8 cellular contexts compared by ENCODE assay signal in the genomic region with DNA sequence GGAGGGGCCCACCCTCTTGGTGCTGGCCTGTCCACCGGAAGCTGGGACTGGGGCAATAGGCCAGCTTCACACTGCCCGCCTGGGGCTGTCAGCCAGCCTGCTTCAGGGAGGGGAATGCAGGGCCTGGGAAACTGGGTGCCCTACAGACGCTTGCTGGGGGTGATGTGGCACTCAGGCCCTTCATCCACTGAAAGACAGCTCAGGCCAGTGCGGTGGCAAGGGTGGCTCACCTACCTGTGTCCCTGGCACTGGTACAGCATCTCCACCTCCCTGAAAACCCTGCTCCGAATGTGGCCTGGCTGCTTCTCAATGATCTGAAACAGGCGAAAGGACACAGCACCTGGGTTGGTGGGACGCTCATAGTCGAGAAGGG. TPM values are rescaled to one million over a fixed set of nuclear protein-coding genes. Genes with fewer than 3 reads are reported as not detected.
DNase-seq lines count a peak whose midpoint lies in the region; ATAC-seq, FAIRE-seq and TF ChIP-seq lines count a peak whose summit lies in the region.

No MANE protein-coding gene starts in this region.

- peaks cover 9% of the 10 kb centered on the region for H3K4me1 ChIP-seq in HEK293 (ENCODE audit: control insufficient read depth, insufficient read depth, low read length)
- H3K4me1 ChIP-seq in keratinocyte (ENCODE audit: control insufficient read depth, extremely low read depth, insufficient read depth, low read length), result peaks cover 28% of the 10 kb centered on the region

- H3K9ac ChIP-seq in keratinocyte (ENCODE audit: control insufficient read depth, extremely low read depth, insufficient read depth, low read length), result no peak overlapping the region

- H3K4me2 ChIP-seq in keratinocyte (ENCODE audit: control insufficient read depth, extremely low read depth, insufficient read depth, low read depth, low read length), result no peak overlapping the region

- H3K27ac ChIP-seq in HEK293 (ENCODE audit: extremely low read depth, low read depth, low read length) (no peak overlapping the region), keratinocyte (ENCODE audit: control insufficient read depth, insufficient read depth, low read length) (peak overlapping the region; percentile 79)

- peaks cover 4% of the 10 kb centered on the region for H3K4me1 Mint-ChIP-seq in activated T-helper 1 cell treated with anti-CD3 and anti-CD28 coated beads, Interleukin-12 subunit alpha, Interleukin-12 subunit beta, Interleukin-2, Interleukin-4 antibody, amounts not matched to agents 30 ng/mL and 10 ng/mL and 1 ng/mL, durations not matched to agents 14 hours and 24 hours and 36 hours (ENCODE audit: low read depth)
- peaks cover 43 to 89% of the 10 kb centered on the region in 2 donors for H3K4me1 Mint-ChIP-seq in stimulated activated naive B cell treated with anti-CD40 and anti-IgM and Interleukin-4, amounts not matched to agents 10 μg/mL and 1 μg/mL and 100 μg/mL, for 72 hours

- H2AFZ ChIP-seq in keratinocyte (ENCODE audit: control insufficient read depth, low read length), result no peak overlapping the region

- FAIRE-seq in keratinocyte (lab: Jason Lieb, UNC), result no peak

- POLR2A ChIA-PET in HEK293 (lab: Yijun Ruan, JAX), result interaction anchor here (0.6 to 0.8 kb wide), 3 partner anchors 9 to 27 kb away, joined by 3 to 11 read pairs (median 5); no protein-coding TSS in a partner anchor

- in situ Hi-C loops in KBM-7 (cut with MboI; ENCODE audit: low pct_unique_long_range_greater_than_20kb, low sequenced_read_pairs), result no loop called here

- H4K20me1 ChIP-seq in keratinocyte (ENCODE audit: control insufficient read depth, extremely low read depth, insufficient read depth, low read length), result peaks cover 10% of the 10 kb centered on the region

- H3K4me3 ChIP-seq in HEK293 (ENCODE audit: low read depth, low read length) (no peak overlapping the region), keratinocyte (ENCODE audit: control insufficient read depth in 2 of 3, extremely low read depth in 1 of 3, insufficient read depth in 2 of 3, low read depth in 1 of 3, low read length in 3 of 3) (no peak overlapping the region)

- H3K27me3 Mint-ChIP-seq in activated T-helper 1 cell treated with anti-CD3 and anti-CD28 coated beads, Interleukin-12 subunit alpha, Interleukin-12 subunit beta, Interleukin-2, Interleukin-4 antibody, amounts not matched to agents 30 ng/mL and 10 ng/mL and 1 ng/mL, durations not matched to agents 14 hours and 24 hours and 36 hours (ENCODE audit: insufficient read depth), result no peaks in the 10 kb centered on the region
- H3K27me3 Mint-ChIP-seq in stimulated activated naive B cell treated with anti-CD40 and anti-IgM and Interleukin-4, amounts not matched to agents 10 μg/mL and 1 μg/mL and 100 μg/mL, for 72 hours, result no peaks in the 10 kb centered on the region

- CTCF ChIA-PET in HEK293 (lab: Yijun Ruan, JAX), result interaction anchor here (0.5 to 1.6 kb wide), 2 partner anchors 8 to 51 kb away, joined by 3 to 6 read pairs; no protein-coding TSS in a partner anchor

- peak overlapping the region; percentile 78 for H3K4me3 Mint-ChIP-seq in activated T-helper 1 cell treated with anti-CD3 and anti-CD28 coated beads, Interleukin-12 subunit alpha, Interleukin-12 subunit beta, Interleukin-2, Interleukin-4 antibody, amounts not matched to agents 30 ng/mL and 10 ng/mL and 1 ng/mL, durations not matched to agents 14 hours and 24 hours and 36 hours
- H3K4me3 Mint-ChIP-seq in stimulated activated naive B cell treated with anti-CD40 and anti-IgM and Interleukin-4, amounts not matched to agents 10 μg/mL and 1 μg/mL and 100 μg/mL, for 72 hours, result peak overlapping the region; percentile 80 to 82

- intact Hi-C loops in activated T-helper 1 cell treated with anti-CD3 and anti-CD28 coated beads, Interleukin-12 subunit alpha, Interleukin-12 subunit beta, Interleukin-2, Interleukin-4 antibody, amounts not matched to agents 30 ng/mL and 10 ng/mL and 1 ng/mL, durations not matched to agents 14 hours and 24 hours and 36 hours (cut with micrococcal nuclease), result loop anchor here (5.0 kb wide), 1 partner anchor 109 kb away; the partner anchor contains the start of gene AP3D1

- H3K9me1 ChIP-seq in keratinocyte (ENCODE audit: control insufficient read depth, extremely low read depth, insufficient read depth, low read length), result no peaks in the 10 kb centered on the region

- TF ChIP-seq CTCF in HEK293 (tag by site-specific recombination; IDR thresholded peaks at IDR 0.05), result no peak
- no peak for TF ChIP-seq CTCF in keratinocyte (optimal IDR thresholded peaks at IDR 0.05 in 1 of 3, IDR thresholded peaks at IDR 0.05 in 1 of 3, conservative IDR thresholded peaks at IDR 0.05 in 1 of 3; ENCODE audit: extremely low read depth in 1 of 3, insufficient read depth in 2 of 3, low read length in 3 of 3)

- dilution Hi-C loops in keratinocyte (cut with MboI; ENCODE audit: extremely low pct_ligation_motif_present, low sequenced_read_pairs), result no loop called here

- H3K9me3 Mint-ChIP-seq in activated T-helper 1 cell treated with anti-CD3 and anti-CD28 coated beads, Interleukin-12 subunit alpha, Interleukin-12 subunit beta, Interleukin-2, Interleukin-4 antibody, amounts not matched to agents 30 ng/mL and 10 ng/mL and 1 ng/mL, durations not matched to agents 14 hours and 24 hours and 36 hours, result no peaks in the 10 kb centered on the region
- no peaks in the 10 kb centered on the region for H3K9me3 Mint-ChIP-seq in stimulated activated naive B cell treated with anti-CD40 and anti-IgM and Interleukin-4, amounts not matched to agents 10 μg/mL and 1 μg/mL and 100 μg/mL, for 72 hours

- H3K9me3 ChIP-seq in HEK293 (ENCODE audit: control insufficient read depth, insufficient read depth, low read depth, low read length) (no peaks in the 10 kb centered on the region), keratinocyte (ENCODE audit: control insufficient read depth, low read depth, low read length) (no peaks in the 10 kb centered on the region)

- no peak for DNase-seq in activated T-helper 1 cell treated with anti-CD3 and anti-CD28 coated beads, Interleukin-12 subunit alpha, Interleukin-12 subunit beta, Interleukin-2, Interleukin-4 antibody, amounts not matched to agents 30 ng/mL and 10 ng/mL and 1 ng/mL, durations not matched to agents 14 hours and 24 hours and 36 hours (ENCODE audit: low spot score)
- DNase-seq in keratinocyte (ENCODE audit: low read depth, low spot score), result no peak
- no peak for DNase-seq in stimulated activated naive B cell treated with anti-CD40 and anti-IgM and Interleukin-4, amounts not matched to agents 10 μg/mL and 1 μg/mL and 100 μg/mL, for 72 hours
- no peak for DNase-seq in SKM-1 treated with dmso at 0.1 percent for 144 hours (lab: John Stamatoyannopoulos, UW; ENCODE audit: unreplicated experiment)
- DNase-seq in CD1c-positive myeloid dendritic cell (ENCODE audit: extremely low spot score), result no peak
- no peak for DNase-seq in KBM-7

- H3K27me3 ChIP-seq in keratinocyte (ENCODE audit: control insufficient read depth, extremely low read depth, insufficient read depth, low read length), result no peaks in the 10 kb centered on the region

- ATAC-seq in stimulated activated naive B cell treated with anti-CD40 and anti-IgM and Interleukin-4, amounts not matched to agents 10 μg/mL and 1 μg/mL and 100 μg/mL, for 72 hours (replicated peaks), result no peak
- ATAC-seq in GM21360 (IDR thresholded peaks at IDR 0.05; ENCODE audit: unreplicated experiment), result no peak

- H3K36me3 ChIP-seq in HEK293 (ENCODE audit: control insufficient read depth in 2 of 2, insufficient read depth in 1 of 2, low read length in 2 of 2), result peaks cover 0 to 85% of the 10 kb centered on the region in 2 experiments; a peak in 2 of 3 replicates
- H3K36me3 ChIP-seq in keratinocyte (ENCODE audit: control insufficient read depth in 2 of 2, extremely low read depth in 1 of 2, insufficient read depth in 2 of 2, low read length in 2 of 2), result peaks cover 44 to 49% of the 10 kb centered on the region in 2 experiments

- peaks cover 10% of the 10 kb centered on the region for H3K79me2 ChIP-seq in keratinocyte (ENCODE audit: control insufficient read depth, insufficient read depth, low read length)

- H3K27ac Mint-ChIP-seq in activated T-helper 1 cell treated with anti-CD3 and anti-CD28 coated beads, Interleukin-12 subunit alpha, Interleukin-12 subunit beta, Interleukin-2, Interleukin-4 antibody, amounts not matched to agents 30 ng/mL and 10 ng/mL and 1 ng/mL, durations not matched to agents 14 hours and 24 hours and 36 hours, result peak overlapping the region; percentile 89
- H3K27ac Mint-ChIP-seq in stimulated activated naive B cell treated with anti-CD40 and anti-IgM and Interleukin-4, amounts not matched to agents 10 μg/mL and 1 μg/mL and 100 μg/mL, for 72 hours, result peak overlapping the region; percentile 92

- H3K36me3 Mint-ChIP-seq in activated T-helper 1 cell treated with anti-CD3 and anti-CD28 coated beads, Interleukin-12 subunit alpha, Interleukin-12 subunit beta, Interleukin-2, Interleukin-4 antibody, amounts not matched to agents 30 ng/mL and 10 ng/mL and 1 ng/mL, durations not matched to agents 14 hours and 24 hours and 36 hours (ENCODE audit: low read depth), result peaks cover 10% of the 10 kb centered on the region
- peaks cover 33 to 60% of the 10 kb centered on the region in 2 donors for H3K36me3 Mint-ChIP-seq in stimulated activated naive B cell treated with anti-CD40 and anti-IgM and Interleukin-4, amounts not matched to agents 10 μg/mL and 1 μg/mL and 100 μg/mL, for 72 hours

RNA-seq across cellular contexts. Expression of gene MKNK2, which starts 7.8 kb away (rescaled TPM):
- total RNA-seq in activated T-helper 1 cell treated with anti-CD3 and anti-CD28 coated beads, Interleukin-12 subunit alpha, Interleukin-12 subunit beta, Interleukin-2, Interleukin-4 antibody, amounts not matched to agents 30 ng/mL and 10 ng/mL and 1 ng/mL, durations not matched to agents 14 hours and 24 hours and 36 hours, result 150 and 166 TPM in 2 replicates
- polyA plus RNA-seq in keratinocyte, result 64.0 to 113 TPM (median 88.3 TPM) in 3 replicates
- 155 TPM for polyA plus RNA-seq in keratinocyte (2011; ENCODE audit: low read depth)
- 54.2 and 95.8 TPM in 2 replicates for polyA plus RNA-seq in keratinocyte (2011; cell fraction: cytosol; rRNA removed)
- 87.3 and 99.2 TPM in 2 replicates for polyA plus RNA-seq in keratinocyte (2011; cell fraction: nucleus; rRNA removed)
- polyA plus RNA-seq in keratinocyte (2012; ENCODE audit: low replicate concordance), result 101 and 231 TPM in 2 replicates
- 111 to 139 TPM (median 130 TPM) in 3 replicates for polyA minus RNA-seq in keratinocyte
- polyA minus RNA-seq in keratinocyte (2011; cell fraction: cytosol; rRNA and poly(A)+ RNA removed), result 391 TPM
- polyA minus RNA-seq in keratinocyte (2011; cell fraction: nucleus; rRNA and poly(A)+ RNA removed), result 86.2 and 87.5 TPM in 2 replicates

RNA-seq across cellular contexts. Expression of gene BTBD2, which starts 27.7 kb away (rescaled TPM):
- 27.5 and 27.7 TPM in 2 replicates for total RNA-seq in activated T-helper 1 cell treated with anti-CD3 and anti-CD28 coated beads, Interleukin-12 subunit alpha, Interleukin-12 subunit beta, Interleukin-2, Interleukin-4 antibody, amounts not matched to agents 30 ng/mL and 10 ng/mL and 1 ng/mL, durations not matched to agents 14 hours and 24 hours and 36 hours
- polyA plus RNA-seq in keratinocyte, result 19.2 to 24.7 TPM (median 22.3 TPM) in 3 replicates
- 8.6 TPM for polyA plus RNA-seq in keratinocyte (2011; ENCODE audit: low read depth)
- polyA plus RNA-seq in keratinocyte (2011; cell fraction: cytosol; rRNA removed), result 11.0 and 32.9 TPM in 2 replicates
- 14.9 and 23.3 TPM in 2 replicates for polyA plus RNA-seq in keratinocyte (2011; cell fraction: nucleus; rRNA removed)
- 25.2 and 57.3 TPM in 2 replicates for polyA plus RNA-seq in keratinocyte (2012; ENCODE audit: low replicate concordance)
- 17.0 to 54.3 TPM (median 18.8 TPM) in 3 replicates for polyA minus RNA-seq in keratinocyte
- polyA minus RNA-seq in keratinocyte (2011; cell fraction: cytosol; rRNA and poly(A)+ RNA removed), result 68.1 TPM
- polyA minus RNA-seq in keratinocyte (2011; cell fraction: nucleus; rRNA and poly(A)+ RNA removed), result 18.3 and 19.4 TPM in 2 replicates

RNA-seq across cellular contexts. Expression of gene MOB3A, which starts 52.9 kb away (rescaled TPM):
- 161 and 167 TPM in 2 replicates for total RNA-seq in activated T-helper 1 cell treated with anti-CD3 and anti-CD28 coated beads, Interleukin-12 subunit alpha, Interleukin-12 subunit beta, Interleukin-2, Interleukin-4 antibody, amounts not matched to agents 30 ng/mL and 10 ng/mL and 1 ng/mL, durations not matched to agents 14 hours and 24 hours and 36 hours
- 24.1 to 61.8 TPM (median 34.2 TPM) in 3 replicates for polyA plus RNA-seq in keratinocyte
- polyA plus RNA-seq in keratinocyte (2011; ENCODE audit: low read depth), result 8.6 TPM
- 35.7 and 45.2 TPM in 2 replicates for polyA plus RNA-seq in keratinocyte (2011; cell fraction: cytosol; rRNA removed)
- 44.3 and 61.8 TPM in 2 replicates for polyA plus RNA-seq in keratinocyte (2011; cell fraction: nucleus; rRNA removed)
- 20.9 and 52.4 TPM in 2 replicates for polyA plus RNA-seq in keratinocyte (2012; ENCODE audit: low replicate concordance)
- 57.5 to 202 TPM (median 64.4 TPM) in 3 replicates for polyA minus RNA-seq in keratinocyte
- polyA minus RNA-seq in keratinocyte (2011; cell fraction: cytosol; rRNA and poly(A)+ RNA removed), result 125 TPM
- polyA minus RNA-seq in keratinocyte (2011; cell fraction: nucleus; rRNA and poly(A)+ RNA removed), result 30.7 and 47.2 TPM in 2 replicates

RNA-seq across cellular contexts. Expression of gene IZUMO4, which starts 53.5 kb away (rescaled TPM):
- total RNA-seq in activated T-helper 1 cell treated with anti-CD3 and anti-CD28 coated beads, Interleukin-12 subunit alpha, Interleukin-12 subunit beta, Interleukin-2, Interleukin-4 antibody, amounts not matched to agents 30 ng/mL and 10 ng/mL and 1 ng/mL, durations not matched to agents 14 hours and 24 hours and 36 hours, result 6.7 and 7.1 TPM in 2 replicates
- 6.0 to 14.9 TPM (median 6.7 TPM) in 3 replicates for polyA plus RNA-seq in keratinocyte
- polyA plus RNA-seq in keratinocyte (2011; ENCODE audit: low read depth), result 1.8 TPM
- polyA plus RNA-seq in keratinocyte (2011; cell fraction: cytosol; rRNA removed), result 3.4 and 6.7 TPM in 2 replicates
- 23.2 and 33.2 TPM in 2 replicates for polyA plus RNA-seq in keratinocyte (2011; cell fraction: nucleus; rRNA removed)
- polyA plus RNA-seq in keratinocyte (2012; ENCODE audit: low replicate concordance), result 6.3 and 7.6 TPM in 2 replicates
- polyA minus RNA-seq in keratinocyte, result 5.0 to 8.4 TPM (median 7.2 TPM) in 3 replicates
- 3.5 TPM for polyA minus RNA-seq in keratinocyte (2011; cell fraction: cytosol; rRNA and poly(A)+ RNA removed)
- polyA minus RNA-seq in keratinocyte (2011; cell fraction: nucleus; rRNA and poly(A)+ RNA removed), result 1.6 and 3.3 TPM in 2 replicates
